Comparison of ENCODE assay signal across 35 cellular contexts in the genomic region with DNA sequence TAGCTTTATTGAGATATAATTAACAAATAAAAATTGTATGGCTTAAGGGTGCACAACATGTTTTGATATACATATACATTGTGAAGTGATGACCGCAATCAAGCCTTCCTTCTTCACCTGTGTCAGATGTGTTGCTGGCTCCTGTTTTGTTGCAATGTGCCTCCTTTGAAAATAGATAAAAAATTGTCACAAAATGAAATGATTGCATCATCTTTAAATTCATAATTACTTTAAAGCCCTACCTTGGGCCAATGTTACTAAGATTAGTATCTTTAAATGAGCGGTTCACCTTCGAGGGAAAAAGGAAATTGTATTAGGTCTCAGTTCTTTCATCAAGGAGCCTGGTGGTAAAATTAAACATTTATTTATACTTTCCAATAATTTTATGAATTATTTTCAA.
"Had no signal": no experiment of that assay in that cellular context is flagged by ENCODE, and none has a peak within 500 bp of the region (broad histone marks: within the 10 kb centered on the region; RNA-seq: fewer than 3 reads in every experiment).

No MANE protein-coding gene starts in this region.

- H3K4me3 ChIP-seq: MG63 had no signal

- H3K27me3 ChIP-seq: MG63 had no signal

- H3K36me3 ChIP-seq: MG63 had no signal

- DNase-seq: Kasumi-1, MG63, MM.1S, MV-4-11, NCI-H1048, NCI-H1092, NCI-H1092 treated with DMSO at 0.1 percent for 48 hours, NCI-H1105, NCI-H1105 treated with DMSO at 0.1 percent for 48 hours, NCI-H1417, NCI-H1417 treated with DMSO at 0.1 percent for 48 hours, NCI-H1436, NCI-H1436 treated with DMSO at 0.1 percent for 48 hours, NCI-H146, NCI-H1694, NCI-H1694 treated with DMSO at 0.1 percent for 48 hours, NCI-H187, NCI-H187 treated with DMSO at 0.1 percent for 48 hours, NCI-H1930, NCI-H2029, NCI-H2029 treated with DMSO at 0.1 percent for 48 hours, NCI-H2081 treated with DMSO at 0.1 percent for 48 hours, NCI-H2107, NCI-H2171, NCI-H2171 treated with DMSO at 0.1 percent for 48 hours, NCI-H2227 treated with DMSO at 0.1 percent for 48 hours, NCI-H226, NCI-H345, NCI-H446, NCI-H446 treated with DMSO at 0.1 percent for 48 hours, NCI-H510A, NCI-H510A treated with DMSO at 0.1 percent for 48 hours, NCI-H524, NCI-H524 treated with DMSO at 0.1 percent for 48 hours, NCI-H526 had no signal

- H3K9me3 ChIP-seq: MG63 had no signal
